In genomic region chr7:46145412-46145811, GRCh38 we compare ENCODE assay signal across 10 cellular contexts.
DNase-seq lines count a peak whose midpoint lies in the region; ATAC-seq, FAIRE-seq and TF ChIP-seq lines count a peak whose summit lies in the region.
"Had no signal": no experiment of that assay in that cellular context is flagged by ENCODE, and none has a peak within 500 bp of the region (broad histone marks: within the 10 kb centered on the region; RNA-seq: fewer than 3 reads in every experiment).

No MANE protein-coding gene starts in this region.

- H3K27me3 ChIP-seq in SK-N-SH (ENCODE audit: insufficient read depth) = no peaks in the 10 kb centered on the region
- H3K27me3 ChIP-seq in gastroesophageal sphincter = no peaks in the 10 kb centered on the region

- H3K36me3 ChIP-seq in SK-N-SH (replicated peaks in 1 of 2; ENCODE audit: control insufficient read depth in 1 of 2, insufficient read depth in 2 of 2, low read length in 1 of 2) = no peaks in the 10 kb centered on the region
- H3K36me3 ChIP-seq in gastroesophageal sphincter = no peaks in the 10 kb centered on the region
- H3K36me3 ChIP-seq: WERI-Rb-1 had no signal

- DNase-seq in GM04503 (ENCODE audit: low read depth) = peak; percentile 100
- DNase-seq in SK-N-SH = no peak
- peak; percentile 71 for DNase-seq in posterior vena cava (ENCODE audit: low spot score)
- no peak for DNase-seq in activated naive CD4-positive, alpha-beta T cell treated with Interleukin-2 at 50 U/mL for 16 hours
- no peak for DNase-seq in effector CD4-positive, alpha-beta T cell
- no peak for DNase-seq in GM12892 (ENCODE audit: insufficient read length)
- DNase-seq in COR-L47 (lab: John Stamatoyannopoulos, UW) = no peak
- DNase-seq: WERI-Rb-1 had no signal

- no peaks in the 10 kb centered on the region for H3K9me3 ChIP-seq in SK-N-SH
- no peaks in the 10 kb centered on the region for H3K9me3 ChIP-seq in gastroesophageal sphincter

- TF ChIP-seq POLR2A in gastroesophageal sphincter (IDR thresholded peaks at IDR 0.05) (no peak), GM12892 (IDR thresholded peaks at IDR 0.05; ENCODE audit: low read depth, low read length) (no peak)

- no peak for TF ChIP-seq CTCF in SK-N-SH (IDR thresholded peaks at IDR 0.05)
- TF ChIP-seq CTCF in gastroesophageal sphincter (IDR thresholded peaks at IDR 0.05) = no peak

- H3K4me1 ChIP-seq in SK-N-SH (ENCODE audit: control insufficient read depth in 1 of 2, insufficient read depth in 2 of 2, low read depth in 1 of 2, low read length in 1 of 2) = peaks cover 4 to 24% of the 10 kb centered on the region in 2 experiments; a peak in 3 of 4 replicates
- peaks cover 0 to 10% (median 8%) of the 10 kb centered on the region in 3 donors for H3K4me1 ChIP-seq in gastroesophageal sphincter

- FAIRE-seq in GM12892 (lab: Jason Lieb, UNC) = no peak
- FAIRE-seq: colon had no signal

- intact Hi-C loops in posterior vena cava (cut with DNase I) = no loop called here

- peaks cover 28% of the 10 kb centered on the region for H3F3A ChIP-seq in SK-N-SH (replicated peaks; ENCODE audit: insufficient read depth)

- H4K20me1 ChIP-seq in SK-N-SH (ENCODE audit: insufficient read depth) = no peaks in the 10 kb centered on the region

- CTCF ChIA-PET in SK-N-SH (lab: Yijun Ruan, JAX) = interaction anchor here (1.1 kb wide), 1 partner anchor 223 kb away, joined by 4 read pairs; no protein-coding TSS in a partner anchor

- H3K4me3 ChIP-seq in SK-N-SH (ENCODE audit: low read depth in 2 of 2, low read length in 1 of 2) (no peak overlapping the region), gastroesophageal sphincter (no peak overlapping the region)

- no peaks in the 10 kb centered on the region for H3K79me2 ChIP-seq in SK-N-SH (ENCODE audit: insufficient read depth)

- peak overlapping the region; percentile 45; the same call in 1 of the 2 replicates for H3K9ac ChIP-seq in SK-N-SH

- POLR2A ChIA-PET in SK-N-SH (lab: Yijun Ruan, JAX) = no interaction called here

- 9% methylated on average over 2 of the region's 2 CpGs for WGBS in SK-N-SH (ENCODE audit: low lambda C conversion rate)
- WGBS in gastroesophageal sphincter (ENCODE audit: low coverage in 1 of 2), 2 donors = 33 to 43% methylated on average over 1 to 2 of the region's 2 CpGs

- peak overlapping the region in 1 of 2 experiments; percentile 79; a peak in 3 of 4 replicates for H3K27ac ChIP-seq in SK-N-SH (ENCODE audit: low read depth in 2 of 2, low read length in 1 of 2)
- H3K27ac ChIP-seq in gastroesophageal sphincter = peak overlapping the region in 1 of 4 donors; percentile 37
- H3K27ac ChIP-seq: WERI-Rb-1 had no signal

- TF ChIP-seq RAD21 in SK-N-SH (IDR thresholded peaks at IDR 0.05; ENCODE audit: low read length) = no peak

- H3K9me2 ChIP-seq in SK-N-SH = no peaks in the 10 kb centered on the region

- peak; percentile 45 to 98; a peak in 3 of 4 replicates for TF ChIP-seq EP300 in SK-N-SH (IDR thresholded peaks at IDR 0.05; ENCODE audit: borderline replicate concordance in 1 of 2, low read depth in 1 of 2, low read length in 1 of 2)
- TF ChIP-seq EP300 in gastroesophageal sphincter (IDR thresholded peaks at IDR 0.05) = no peak

- peak overlapping the region; percentile 33 for H3K4me2 ChIP-seq in SK-N-SH

- no peak overlapping the region for H2AFZ ChIP-seq in SK-N-SH (ENCODE audit: low read depth)

- ATAC-seq in gastroesophageal sphincter = peak; percentile 87

TF ChIP-seq in SK-N-SH, 30 proteins besides CTCF, POLR2A, EP300 and RAD21 (continues in another document):
- TF ChIP-seq EZH2phosphoT487 (IDR thresholded peaks at IDR 0.05; ENCODE audit: borderline replicate concordance, low read depth) (no peak), TCF12 (IDR thresholded peaks at IDR 0.05) (peak; percentile 96), FOXJ3 (CRISPR knock-in tag; IDR thresholded peaks at IDR 0.05) (no peak), CHD2 (IDR thresholded peaks at IDR 0.05; ENCODE audit: low read length, partially characterized antibody) (no peak), NFIC (IDR thresholded peaks at IDR 0.05; ENCODE audit: borderline replicate concordance) (peak; percentile 97), USF1 (IDR thresholded peaks at IDR 0.05; ENCODE audit: borderline replicate concordance, low read depth) (no peak), GABPA (IDR thresholded peaks at IDR 0.05; ENCODE audit: low read depth) (no peak), FOSL2 (IDR thresholded peaks at IDR 0.05; ENCODE audit: borderline replicate concordance, low read depth) (peak; percentile 91), TAF1 (IDR thresholded peaks at IDR 0.05; ENCODE audit: borderline replicate concordance, low read depth, low read length) (no peak), SIN3A (IDR thresholded peaks at IDR 0.05; ENCODE audit: borderline replicate concordance, low read depth, low read length) (no peak), YY1 (IDR thresholded peaks at IDR 0.05; ENCODE audit: low read depth) (no peak), SMC3 (IDR thresholded peaks at IDR 0.05; ENCODE audit: low read depth, low read length) (no peak), ZBTB33 (IDR thresholded peaks at IDR 0.05; ENCODE audit: borderline replicate concordance, low read depth) (peak; percentile 76; the same call in 1 of the 2 replicates), GATA2 (CRISPR knock-in tag; IDR thresholded peaks at IDR 0.05) (no peak), POLR2AphosphoS5 (IDR thresholded peaks at IDR 0.05; ENCODE audit: low read depth, low read length) (peak; percentile 86; the same call in 1 of the 2 replicates), NRF1 (IDR thresholded peaks at IDR 0.05; ENCODE audit: low read depth, low read length) (no peak), ELF1 (IDR thresholded peaks at IDR 0.05) (no peak), TEAD4 (IDR thresholded peaks at IDR 0.05; ENCODE audit: borderline replicate concordance, insufficient read depth) (peak; percentile 100), REST (IDR thresholded peaks at IDR 0.05; ENCODE audit: low read depth, low read length) (peak; percentile 66; the same call in 1 of the 2 replicates), MEF2A (IDR thresholded peaks at IDR 0.05; ENCODE audit: borderline replicate concordance, low read depth) (no peak), PBX3 (IDR thresholded peaks at IDR 0.05) (peak; percentile 88), JUND (IDR thresholded peaks at IDR 0.05) (peak; percentile 93), FOXM1 (IDR thresholded peaks at IDR 0.05; ENCODE audit: low read depth) (peak; percentile 70; the same call in 1 of the 2 replicates)

Comparison
In these comparisons a context has a peak if more than half of its experiments do, and no peak if none do; other contexts are left out.
1. DNase-seq: peak in GM04503 (single experiment) and posterior vena cava (single experiment); none in SK-N-SH (single experiment), activated naive CD4-positive, alpha-beta T cell treated with Interleukin-2 at 50 U/mL for 16 hours (single experiment), effector CD4-positive, alpha-beta T cell (single experiment), GM12892 (single experiment) and COR-L47 (single experiment).